In the genomic region with DNA sequence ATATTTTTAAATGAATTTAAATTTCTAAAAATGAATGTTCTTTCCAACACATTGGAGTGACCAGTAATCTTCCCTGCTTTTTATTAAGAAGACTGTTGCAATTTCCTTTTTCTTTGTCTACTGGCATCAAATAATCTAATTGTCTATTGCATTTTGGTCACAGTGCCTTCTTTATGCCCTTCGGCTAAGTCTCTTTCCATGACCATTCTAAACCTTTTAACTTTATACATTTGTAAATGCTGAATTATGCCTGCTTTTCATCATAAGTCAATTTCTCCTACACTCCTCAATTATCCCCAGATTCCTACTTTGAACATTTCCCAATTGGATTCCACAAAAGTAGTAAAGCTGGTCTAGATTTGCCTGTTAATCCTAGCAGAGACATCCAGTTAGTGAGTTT, we compare ENCODE assay signal across 32 cellular contexts.
A peak's percentile ranks its signal among the peaks of the same experiment; 100 is the strongest.
DNase-seq lines count a peak whose midpoint lies in the region; ATAC-seq and TF ChIP-seq lines count a peak whose summit lies in the region.
"Had no signal": no experiment of that assay in that cellular context is flagged by ENCODE, and none has a peak within 500 bp of the region (broad histone marks: within the 10 kb centered on the region; RNA-seq: fewer than 3 reads in every experiment).

No MANE protein-coding gene starts in this region.

- H3K27ac ChIP-seq in SK-N-SH (ENCODE audit: low read depth in 2 of 2, low read length in 1 of 2): peak overlapping the region in 1 of 2 experiments; percentile 69; a peak in 2 of 4 replicates
- H3K27ac ChIP-seq in GM23338 (ENCODE audit: low read depth): no peak overlapping the region
- H3K27ac ChIP-seq: 22Rv1; A549; BLaER1; BLaER1 treated with 17β-estradiol and CSF1 and Interleukin-3, amounts not matched to agents 10 nM and 100 nM; C4-2B had no signal

- no peak overlapping the region for H2AFZ ChIP-seq in SK-N-SH (ENCODE audit: low read depth)
- H2AFZ ChIP-seq in GM23338: no peak overlapping the region

- POLR2A ChIA-PET in SK-N-SH (lab: Yijun Ruan, JAX): no interaction called here

- H3K27me3 Mint-ChIP-seq in GM23338 (ENCODE audit: insufficient read depth, low read depth, poor library complexity) (no peaks in the 10 kb centered on the region), Calu3 (ENCODE audit: unreplicated experiment) (no peaks in the 10 kb centered on the region)

- H3K4me3 Mint-ChIP-seq in GM23338 (no peak overlapping the region), Calu3 (ENCODE audit: low read depth, unreplicated experiment) (no peak overlapping the region)
- H3K4me3 Mint-ChIP-seq: B cell; CD14-positive monocyte; CD4-positive, alpha-beta memory T cell; CD4-positive, alpha-beta T cell; CD4-positive, CD25-positive, alpha-beta regulatory T cell; CD8-positive, alpha-beta memory T cell; CD8-positive, alpha-beta T cell had no signal

- H3K9ac ChIP-seq in SK-N-SH: no peak overlapping the region
- H3K9ac ChIP-seq: BLaER1; BLaER1 treated with 17β-estradiol and CSF1 and Interleukin-3, amounts not matched to agents 10 nM and 100 nM had no signal

- H3K79me2 ChIP-seq in SK-N-SH (ENCODE audit: insufficient read depth): no peaks in the 10 kb centered on the region
- H3K79me2 ChIP-seq in GM23338 (replicated peaks; ENCODE audit: insufficient read depth): no peaks in the 10 kb centered on the region

- H4K20me1 ChIP-seq in SK-N-SH (ENCODE audit: insufficient read depth): no peaks in the 10 kb centered on the region
- H4K20me1 ChIP-seq in GM23338 (replicated peaks; ENCODE audit: insufficient read depth): no peaks in the 10 kb centered on the region
- H4K20me1 ChIP-seq: BLaER1; BLaER1 treated with 17β-estradiol and CSF1 and Interleukin-3, amounts not matched to agents 10 nM and 100 nM had no signal

- no peaks in the 10 kb centered on the region for H3K9me3 ChIP-seq in SK-N-SH
- H3K9me3 ChIP-seq: A549, BE2C, BLaER1, Caco-2 had no signal

- H3K9me3 Mint-ChIP-seq in GM23338 (peaks cover 4% of the 10 kb centered on the region; the same call in 2 of the 3 replicates), Calu3 (ENCODE audit: low read depth, unreplicated experiment) (no peaks in the 10 kb centered on the region)
- H3K9me3 Mint-ChIP-seq: CD4-positive, alpha-beta memory T cell; CD4-positive, alpha-beta T cell; CD8-positive, alpha-beta T cell had no signal

- H3K36me3 Mint-ChIP-seq in GM23338 (ENCODE audit: low read depth) (no peaks in the 10 kb centered on the region), Calu3 (ENCODE audit: insufficient read depth, unreplicated experiment) (no peaks in the 10 kb centered on the region)
- H3K36me3 Mint-ChIP-seq: CD14-positive monocyte; CD4-positive, alpha-beta memory T cell; CD4-positive, CD25-positive, alpha-beta regulatory T cell; CD8-positive, alpha-beta memory T cell; CD8-positive, alpha-beta T cell had no signal

- BruUV-seq in Calu3 (replicated peaks; lab: Mats Ljungman, UMichigan): no TSS peak

- H3K4me3 ChIP-seq in SK-N-SH (ENCODE audit: low read depth in 2 of 2, low read length in 1 of 2) (no peak overlapping the region), GM23338 (no peak overlapping the region)
- H3K4me3 ChIP-seq: A549; BLaER1; BLaER1 treated with 17β-estradiol and CSF1 and Interleukin-3, amounts not matched to agents 10 nM and 100 nM had no signal

- H3K4me1 Mint-ChIP-seq in GM23338 (no peaks in the 10 kb centered on the region), Calu3 (ENCODE audit: low read depth, unreplicated experiment) (no peaks in the 10 kb centered on the region)
- H3K4me1 Mint-ChIP-seq: B cell; CD14-positive monocyte; CD4-positive, alpha-beta memory T cell; CD4-positive, CD25-positive, alpha-beta regulatory T cell; CD8-positive, alpha-beta memory T cell had no signal

- no peak overlapping the region for H3K27ac Mint-ChIP-seq in GM23338
- no peak overlapping the region for H3K27ac Mint-ChIP-seq in Calu3 (ENCODE audit: unreplicated experiment)
- H3K27ac Mint-ChIP-seq: B cell; CD14-positive monocyte; CD4-positive, alpha-beta memory T cell; CD4-positive, alpha-beta T cell; CD4-positive, CD25-positive, alpha-beta regulatory T cell; CD8-positive, alpha-beta memory T cell; CD8-positive, alpha-beta T cell had no signal

- no peaks in the 10 kb centered on the region for H3F3A ChIP-seq in SK-N-SH (replicated peaks; ENCODE audit: insufficient read depth)
- H3F3A ChIP-seq in GM23338 (replicated peaks; ENCODE audit: low read depth): no peaks in the 10 kb centered on the region

- H3K4me1 ChIP-seq in SK-N-SH (ENCODE audit: control insufficient read depth in 1 of 2, insufficient read depth in 2 of 2, low read depth in 1 of 2, low read length in 1 of 2) (no peaks in the 10 kb centered on the region; a peak in 1 of 4 replicates), GM23338 (ENCODE audit: insufficient read depth) (no peaks in the 10 kb centered on the region)
- H3K4me1 ChIP-seq: A549; BE2C; BLaER1; BLaER1 treated with 17β-estradiol and CSF1 and Interleukin-3, amounts not matched to agents 10 nM and 100 nM; Caco-2 had no signal

- WGBS in SK-N-SH (ENCODE audit: low lambda C conversion rate): 2% methylated on average over 1 of the region's 1 CpG

- TF ChIP-seq EP300 in SK-N-SH (IDR thresholded peaks at IDR 0.05; ENCODE audit: borderline replicate concordance in 1 of 2, low read depth in 1 of 2, low read length in 1 of 2): peak in 1 of 2 experiments; percentile 61; a peak in 1 of 4 replicates

- no peaks in the 10 kb centered on the region for H3K36me3 ChIP-seq in SK-N-SH (replicated peaks in 1 of 2; ENCODE audit: control insufficient read depth in 1 of 2, insufficient read depth in 2 of 2, low read length in 1 of 2)
- H3K36me3 ChIP-seq in GM23338 (ENCODE audit: insufficient read depth): no peaks in the 10 kb centered on the region
- H3K36me3 ChIP-seq: BE2C; BLaER1; BLaER1 treated with 17β-estradiol and CSF1 and Interleukin-3, amounts not matched to agents 10 nM and 100 nM had no signal

- DNase-seq in DMS114 treated with DMSO at 0.1 percent for 48 hours (lab: John Stamatoyannopoulos, UW; ENCODE audit: unreplicated experiment) (peak; percentile 13), SK-N-SH (peak; percentile 4), GM23338 (ENCODE audit: low spot score) (no peak), Calu3 (no peak)
- DNase-seq: 8988T; ACHN; AML-193; BE2C; C1 segment of cervical spinal cord; Caco-2; CD4-positive, alpha-beta memory T cell; CD4-positive, alpha-beta T cell; CD4-positive, CD25-positive, alpha-beta regulatory T cell; CD8-positive, alpha-beta memory T cell; CD8-positive, alpha-beta T cell; COR-L47; DMS 273 treated with DMSO at 0.1 percent for 48 hours; DMS153; DMS53; DMS79; DMS79 treated with DMSO at 0.1 percent for 48 hours; DND-41; EL had no signal

- H3K4me2 ChIP-seq in SK-N-SH: no peak overlapping the region
- no peak overlapping the region for H3K4me2 ChIP-seq in GM23338
- H3K4me2 ChIP-seq: A549; BLaER1; BLaER1 treated with 17β-estradiol and CSF1 and Interleukin-3, amounts not matched to agents 10 nM and 100 nM had no signal

- intact Hi-C loops in Calu3 (cut with micrococcal nuclease; ENCODE audit: unreplicated experiment): no loop called here

- H3K27me3 ChIP-seq in SK-N-SH (ENCODE audit: insufficient read depth): no peaks in the 10 kb centered on the region
- no peaks in the 10 kb centered on the region for H3K27me3 ChIP-seq in GM23338 (ENCODE audit: insufficient read depth)
- H3K27me3 ChIP-seq: BE2C; BLaER1; BLaER1 treated with 17β-estradiol and CSF1 and Interleukin-3, amounts not matched to agents 10 nM and 100 nM had no signal

- TF ChIP-seq CTCF in SK-N-SH (IDR thresholded peaks at IDR 0.05): no peak
- no peak for TF ChIP-seq CTCF in GM23338 (conservative IDR thresholded peaks at IDR 0.05; ENCODE audit: low read depth in 2 of 2)
- TF ChIP-seq CTCF in Calu3 (IDR thresholded peaks at IDR 0.05; ENCODE audit: unreplicated experiment): no peak

- no peaks in the 10 kb centered on the region for H3K9me2 ChIP-seq in SK-N-SH
- no peaks in the 10 kb centered on the region for H3K9me2 ChIP-seq in GM23338 (ENCODE audit: insufficient read depth)

- ATAC-seq in SK-N-SH treated with all-trans-retinoic acid at 6 μM for 48 hours (no peak), GM23338 (no peak), GM21576 (IDR thresholded peaks at IDR 0.05; ENCODE audit: unreplicated experiment) (no peak)
- ATAC-seq: A549; CD8-positive, alpha-beta T cell had no signal

- no peak for TF ChIP-seq RAD21 in SK-N-SH (IDR thresholded peaks at IDR 0.05; ENCODE audit: low read length)

- CTCF ChIA-PET in SK-N-SH (lab: Yijun Ruan, JAX): no interaction called here
- CTCF ChIA-PET in Calu3 (lab: Charles Lee): no interaction called here

TF ChIP-seq in SK-N-SH, 30 proteins besides CTCF, POLR2A, EP300 and RAD21 (continues in another document):
- TF ChIP-seq GATA2 (CRISPR knock-in tag; IDR thresholded peaks at IDR 0.05) (peak; percentile 25; the same call in 1 of the 2 replicates), RCOR1 (IDR thresholded peaks at IDR 0.05; ENCODE audit: low read length) (peak; percentile 67), SIN3A (IDR thresholded peaks at IDR 0.05; ENCODE audit: borderline replicate concordance, low read depth, low read length) (no peak), TEAD4 (IDR thresholded peaks at IDR 0.05; ENCODE audit: borderline replicate concordance, insufficient read depth) (no peak), YY1 (IDR thresholded peaks at IDR 0.05; ENCODE audit: low read depth) (no peak)

TF ChIP-seq in SK-N-SH treated with all-trans-retinoic acid at 6 μM for 48 hours, 23 proteins besides CTCF, POLR2A, EP300 and RAD21 (continues in another document):
- 0 out of 2 replicates have a peak, but pooled peaks have one; percentile 13 for TF ChIP-seq ISL1 (CRISPR knock-in tag; IDR thresholded peaks at IDR 0.05)

TF ChIP-seq in GM23338, 12 proteins besides CTCF, POLR2A, EP300 and RAD21 (continues in another document):
- TF ChIP-seq ZNF114 (CRISPR knock-in tag; IDR thresholded peaks at IDR 0.05) (no peak), JUNB (IDR thresholded peaks at IDR 0.05; ENCODE audit: unreplicated experiment) (no peak), NANOG (IDR thresholded peaks at IDR 0.05; ENCODE audit: borderline replicate concordance) (no peak), CREB1 (CRISPR knock-in tag; IDR thresholded peaks at IDR 0.05; ENCODE audit: low read depth) (no peak)

Comparison
In these comparisons a context has a peak if more than half of its experiments do, and no peak if none do; other contexts are left out.
1. DNase-seq: peak in DMS114 treated with DMSO at 0.1 percent for 48 hours (single experiment) and SK-N-SH (single experiment); none in GM23338 (single experiment) and Calu3 (single experiment).